In genomic region chr2:62303818-62304217, GRCh38 we compare ENCODE assay signal across 15 cellular contexts.
DNase-seq lines count a peak whose midpoint lies in the region; ATAC-seq, FAIRE-seq and TF ChIP-seq lines count a peak whose summit lies in the region.
"Had no signal": no experiment of that assay in that cellular context is flagged by ENCODE, and none has a peak within 500 bp of the region (broad histone marks: within the 10 kb centered on the region; RNA-seq: fewer than 3 reads in every experiment).

No MANE protein-coding gene starts in this region.

- CTCF ChIA-PET in HepG2 (lab: Yijun Ruan, JAX; ENCODE audit: low intra/inter-chr PET ratio, low total read pairs): no interaction called here

- no peak overlapping the region for H3K27ac ChIP-seq in HepG2 (ENCODE audit: extremely low read length, insufficient read depth, low read length)
- H3K27ac ChIP-seq in right lobe of liver: no peak overlapping the region
- H3K27ac ChIP-seq in caudate nucleus (ENCODE audit: low read depth, low read length): peak overlapping the region; percentile 28
- H3K27ac ChIP-seq in vagina: peak overlapping the region; percentile 59
- H3K27ac ChIP-seq in sigmoid colon: peak overlapping the region in 1 of 4 donors; percentile 19
- H3K27ac ChIP-seq: WERI-Rb-1 had no signal

- in situ Hi-C loops in HepG2 (cut with HindIII; ENCODE audit: extremely low pct_ligation_motif_present, low pct_unique_long_range_greater_than_20kb): no loop called here

- H3K9me2 ChIP-seq in Loucy (replicated peaks; ENCODE audit: low read depth, low read length): no peaks in the 10 kb centered on the region

- H3K36me3 ChIP-seq in HepG2 (replicated peaks in 1 of 2; ENCODE audit: control insufficient read depth in 1 of 2, insufficient read depth in 2 of 2, low read length in 2 of 2): no peaks in the 10 kb centered on the region
- no peaks in the 10 kb centered on the region for H3K36me3 ChIP-seq in right lobe of liver
- H3K36me3 ChIP-seq in Loucy (ENCODE audit: insufficient read depth, low read length): no peaks in the 10 kb centered on the region
- H3K36me3 ChIP-seq in vagina: no peaks in the 10 kb centered on the region
- H3K36me3 ChIP-seq in MG63: no peaks in the 10 kb centered on the region
- H3K36me3 ChIP-seq in sigmoid colon: no peaks in the 10 kb centered on the region
- H3K36me3 ChIP-seq: cardiac muscle cell, WERI-Rb-1 had no signal

- no peak for TF ChIP-seq POLR2A in HepG2 (IDR thresholded peaks at IDR 0.05; ENCODE audit: insufficient read depth in 1 of 2, low read depth in 2 of 2, low read length in 2 of 2)
- no peak for TF ChIP-seq POLR2A in right lobe of liver (IDR thresholded peaks at IDR 0.05)
- TF ChIP-seq POLR2A in vagina (IDR thresholded peaks at IDR 0.05): no peak
- no peak for TF ChIP-seq POLR2A in sigmoid colon (IDR thresholded peaks at IDR 0.05)

- 18% methylated on average over 2 of the region's 2 CpGs for WGBS in HepG2 (ENCODE audit: low lambda C conversion rate)
- WGBS in right lobe of liver (ENCODE audit: insufficient coverage, low coverage, low lambda C conversion rate, missing lambda C conversion rate): 58% methylated on average over 2 of the region's 2 CpGs
- 63 to 91% methylated on average over 2 of the region's 2 CpGs for WGBS in sigmoid colon, 2 donors

- ATAC-seq in HepG2 (no peak), right lobe of liver (no peak)

- DNase-seq in HepG2 (ENCODE audit: low spot score) (no peak), right lobe of liver (no peak), caudate nucleus (lab: John Stamatoyannopoulos, UW) (no peak), vagina (ENCODE audit: extremely low spot score in 2 of 2) (no peak), MG63 (no peak), glutamatergic neuron (no peak), sigmoid colon (no peak)
- DNase-seq: C1 segment of cervical spinal cord; head of caudate nucleus; NCI-H510A treated with DMSO at 0.1 percent for 48 hours; stimulated activated CD4-positive, alpha-beta T cell treated with anti-CD3 and anti-CD28 coated beads, Interleukin-4, amount 100 ng/mL, for 24 hours; WERI-Rb-1 had no signal

- H3K27me3 Mint-ChIP-seq in glutamatergic neuron (ENCODE audit: unreplicated experiment): no peaks in the 10 kb centered on the region

- H3K4me1 ChIP-seq in HepG2 (ENCODE audit: insufficient read depth, low read length) (peaks cover 43% of the 10 kb centered on the region), right lobe of liver (no peaks in the 10 kb centered on the region), Loucy (ENCODE audit: insufficient read depth, low read length, poor library complexity, severe bottlenecking) (peaks cover 94% of the 10 kb centered on the region), vagina (peaks cover 40% of the 10 kb centered on the region), sigmoid colon (no peaks in the 10 kb centered on the region)

- FAIRE-seq in HepG2 (lab: Jason Lieb, UNC): no peak

- no peaks in the 10 kb centered on the region; a peak in 2 of 5 replicates for H3K27me3 ChIP-seq in HepG2 (ENCODE audit: control insufficient read depth in 1 of 2, insufficient read depth in 2 of 2, low read length in 2 of 2)
- H3K27me3 ChIP-seq in right lobe of liver: no peaks in the 10 kb centered on the region
- H3K27me3 ChIP-seq in Loucy (ENCODE audit: insufficient read depth, low read length, poor library complexity, severe bottlenecking): no peaks in the 10 kb centered on the region
- no peaks in the 10 kb centered on the region for H3K27me3 ChIP-seq in vagina
- no peaks in the 10 kb centered on the region for H3K27me3 ChIP-seq in MG63
- no peaks in the 10 kb centered on the region for H3K27me3 ChIP-seq in sigmoid colon
- H3K27me3 ChIP-seq: cardiac muscle cell had no signal

- intact Hi-C loops in HepG2 (cut with micrococcal nuclease; ENCODE audit: unreplicated experiment): no loop called here
- intact Hi-C loops in right lobe of liver (cut with DNase I): no loop called here
- intact Hi-C loops in vagina (cut with DNase I): no loop called here
- intact Hi-C loops in sigmoid colon (cut with DNase I): no loop called here

- TF ChIP-seq EP300 in HepG2 (IDR thresholded peaks at IDR 0.05; ENCODE audit: low read depth in 2 of 2, low read length in 2 of 2) (no peak), HepG2 (CRISPR knock-in tag; IDR thresholded peaks at IDR 0.05; ENCODE audit: borderline replicate concordance) (no peak), sigmoid colon (IDR thresholded peaks at IDR 0.05) (no peak)

- H3K9ac ChIP-seq in HepG2 (ENCODE audit: insufficient read depth, low read depth, low read length) (no peak overlapping the region), Loucy (ENCODE audit: low read depth, low read length, poor library complexity, severe bottlenecking) (peak overlapping the region; percentile 66)

- H3K79me2 ChIP-seq in HepG2 (ENCODE audit: insufficient read depth, low read length): no peaks in the 10 kb centered on the region
- peaks cover 45% of the 10 kb centered on the region; the same call in 1 of the 2 replicates for H3K79me2 ChIP-seq in Loucy (ENCODE audit: insufficient read depth, low read length)

- H3K4me3 Mint-ChIP-seq in glutamatergic neuron (ENCODE audit: unreplicated experiment): no peak overlapping the region
- H3K4me3 Mint-ChIP-seq: nephron had no signal

- H3K27ac Mint-ChIP-seq in glutamatergic neuron (ENCODE audit: unreplicated experiment): no peak overlapping the region
- H3K27ac Mint-ChIP-seq: nephron had no signal

- H3K4me2 ChIP-seq in HepG2 (ENCODE audit: low read depth, low read length): no peak overlapping the region
- H3K4me2 ChIP-seq in Loucy (ENCODE audit: low read depth, low read length, poor library complexity, severe bottlenecking): peak overlapping the region; percentile 87

- H3K9me3 ChIP-seq in HepG2 (ENCODE audit: low read length) (no peaks in the 10 kb centered on the region), right lobe of liver (no peaks in the 10 kb centered on the region), Loucy (ENCODE audit: insufficient read depth, low read depth, low read length) (no peaks in the 10 kb centered on the region), vagina (no peaks in the 10 kb centered on the region), MG63 (no peaks in the 10 kb centered on the region), sigmoid colon (no peaks in the 10 kb centered on the region)

- no peaks in the 10 kb centered on the region for H3K36me3 Mint-ChIP-seq in glutamatergic neuron (ENCODE audit: unreplicated experiment)

- no peak for TF ChIP-seq RAD21 in HepG2 (CRISPR knock-in tag; IDR thresholded peaks at IDR 0.05)

- H3F3A ChIP-seq in Loucy (ENCODE audit: low read depth): peaks cover 29% of the 10 kb centered on the region

- peaks cover 3% of the 10 kb centered on the region for H3K4me1 Mint-ChIP-seq in glutamatergic neuron (ENCODE audit: low read depth, unreplicated experiment)

- peaks cover 5% of the 10 kb centered on the region for H3K9me3 Mint-ChIP-seq in glutamatergic neuron (ENCODE audit: unreplicated experiment)
- H3K9me3 Mint-ChIP-seq: nephron had no signal

- H3K4me3 ChIP-seq in HepG2 (replicated peaks in 1 of 3; ENCODE audit: insufficient read depth in 1 of 3, low read depth in 2 of 3, low read length in 3 of 3) (no peak overlapping the region), right lobe of liver (no peak overlapping the region), Loucy (ENCODE audit: low read length, poor library complexity, severe bottlenecking) (peak overlapping the region; percentile 57), vagina (no peak overlapping the region), MG63 (no peak overlapping the region), sigmoid colon (no peak overlapping the region)
- H3K4me3 ChIP-seq: cardiac muscle cell had no signal

- H4K20me1 ChIP-seq in HepG2 (ENCODE audit: insufficient read depth, low read length) (no peaks in the 10 kb centered on the region), Loucy (ENCODE audit: insufficient read depth, low read length, poor library complexity, severe bottlenecking) (no peaks in the 10 kb centered on the region)

- H2AFZ ChIP-seq in HepG2 (ENCODE audit: low read length): no peak overlapping the region
- H2AFZ ChIP-seq in Loucy (ENCODE audit: low read length): no peak overlapping the region

- BruUV-seq in HepG2 (replicated peaks; lab: Mats Ljungman, UMichigan): no TSS peak

- TF ChIP-seq CTCF in HepG2 (CRISPR knock-in tag; IDR thresholded peaks at IDR 0.05) (no peak), right lobe of liver (IDR thresholded peaks at IDR 0.05) (no peak), Loucy (conservative IDR thresholded peaks at IDR 0.05; ENCODE audit: low read length) (no peak), vagina (IDR thresholded peaks at IDR 0.05) (no peak), glutamatergic neuron (IDR thresholded peaks at IDR 0.05; ENCODE audit: partially characterized antibody, unreplicated experiment) (no peak), sigmoid colon (IDR thresholded peaks at IDR 0.05) (no peak)

- POLR2A ChIA-PET in HepG2 (lab: Yijun Ruan, JAX): no interaction called here

TF ChIP-seq in HepG2, 621 proteins besides CTCF, POLR2A, EP300 and RAD21:
- TF ChIP-seq MYC (CRISPR knock-in tag; IDR thresholded peaks at IDR 0.05; ENCODE audit: borderline replicate concordance) (0 out of 2 replicates have a peak, but pooled peaks have one; percentile 17), EED (CRISPR knock-in tag; IDR thresholded peaks at IDR 0.05) (no peak)

Comparison
In these comparisons a context has a peak if more than half of its experiments do, and no peak if none do; other contexts are left out.
1. H3K27ac ChIP-seq: peak in caudate nucleus (single experiment) and vagina (single experiment); none in HepG2 (single experiment) and right lobe of liver (0 of 3).